Comparison of ENCODE assay signal across 9 cellular contexts in the genomic region with DNA sequence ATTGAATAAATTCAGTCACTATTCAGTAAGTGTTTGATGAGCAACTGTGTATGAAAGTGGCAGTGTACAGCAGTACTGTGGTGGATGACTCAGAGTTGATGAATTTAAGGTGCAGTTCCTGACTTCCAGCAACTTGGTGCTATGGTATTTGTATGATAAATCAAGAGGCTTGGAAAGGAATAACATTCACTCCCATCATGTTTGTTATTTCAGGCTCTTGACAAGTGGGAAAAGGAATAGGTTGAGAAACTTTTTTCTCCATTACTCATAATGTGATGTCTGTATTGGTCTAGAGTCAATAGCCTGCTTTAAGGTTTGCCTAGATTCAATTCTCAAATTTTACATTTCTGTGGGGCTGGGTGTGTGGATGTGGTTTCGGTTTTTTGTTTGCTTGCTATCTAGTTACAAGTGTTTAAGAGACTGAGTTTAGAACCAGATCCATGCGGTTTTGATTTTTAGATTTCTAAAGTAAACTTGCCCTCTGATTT. TPM values are rescaled to one million over a fixed set of nuclear protein-coding genes. Genes with fewer than 3 reads are reported as not detected.
DNase-seq lines count a peak whose midpoint lies in the region; ATAC-seq and TF ChIP-seq lines count a peak whose summit lies in the region.
"Had no signal": no experiment of that assay in that cellular context is flagged by ENCODE, and none has a peak within 500 bp of the region (broad histone marks: within the 10 kb centered on the region; RNA-seq: fewer than 3 reads in every experiment).

No MANE protein-coding gene starts in this region.

- WGBS in ovary, 3 donors = 78 to 86% (median 81%) methylated on average over 2 of the region's 2 CpGs

- no peaks in the 10 kb centered on the region for H3K27me3 ChIP-seq in HCT116 (ENCODE audit: insufficient read depth, low read length)
- no peaks in the 10 kb centered on the region for H3K27me3 ChIP-seq in HAP-1 (ENCODE audit: low read depth)
- no peaks in the 10 kb centered on the region for H3K27me3 ChIP-seq in ovary
- H3K27me3 ChIP-seq: cardiac muscle cell had no signal

- H3K4me3 ChIP-seq in HCT116 (replicated peaks in 1 of 2; ENCODE audit: low read depth in 1 of 2, low read length in 2 of 2) = peak overlapping the region; percentile 10 to 36; a peak in 3 of 4 replicates
- H3K4me3 ChIP-seq in WI38 (ENCODE audit: low read depth, low read length) = peak overlapping the region; percentile 5; the same call in 1 of the 2 replicates
- no peak overlapping the region for H3K4me3 ChIP-seq in HAP-1
- H3K4me3 ChIP-seq in ovary = no peak overlapping the region
- H3K4me3 ChIP-seq: cardiac muscle cell had no signal

- no peak overlapping the region for H2AFZ ChIP-seq in HCT116 (ENCODE audit: low read depth, low read length, poor library complexity, severe bottlenecking)

- TF ChIP-seq POLR2A in HCT116 (IDR thresholded peaks at IDR 0.05; ENCODE audit: borderline replicate concordance, extremely low read depth, insufficient read depth, insufficient read length) (no peak), ovary (IDR thresholded peaks at IDR 0.05) (no peak)

- TF ChIP-seq RAD21 in HCT116 (IDR thresholded peaks at IDR 0.05; ENCODE audit: low read depth) = no peak

- peak overlapping the region; percentile 29 for H3K9ac ChIP-seq in HCT116 (ENCODE audit: low read length)

- TSS peak; percentile 48 for BruUV-seq in HCT116 (replicated peaks; lab: Mats Ljungman, UMichigan)

- ATAC-seq in HCT116 (peak; percentile 98), left colon (peak; percentile 57)

- peak overlapping the region; percentile 67 for H3K4me2 ChIP-seq in HCT116 (ENCODE audit: low read length)

- no peaks in the 10 kb centered on the region for H4K20me1 ChIP-seq in HCT116 (ENCODE audit: insufficient read depth)

- H3K9me3 ChIP-seq in HCT116 (ENCODE audit: control insufficient read depth in 1 of 2, insufficient read depth in 1 of 2, low read depth in 1 of 2, low read length in 2 of 2) (no peaks in the 10 kb centered on the region), HAP-1 (no peaks in the 10 kb centered on the region), ovary (no peaks in the 10 kb centered on the region)

- CTCF ChIA-PET in HCT116 (lab: Charles Lee) = no interaction called here

- in situ Hi-C loops in ACHN (cut with HindIII; ENCODE audit: low pct_ligation_motif_present, low pct_unique_long_range_greater_than_20kb, low sequenced_read_pairs) = no loop called here
- in situ Hi-C loops in HAP-1 (cut with MboI; ENCODE audit: low sequenced_read_pairs) = no loop called here

- H3K4me1 ChIP-seq in HCT116 (ENCODE audit: control insufficient read depth in 1 of 2, insufficient read depth in 2 of 2, low read length in 2 of 2) (peaks cover 18 to 34% of the 10 kb centered on the region in 2 experiments), HAP-1 (no peaks in the 10 kb centered on the region; the same call in 1 of the 2 replicates), ovary (ENCODE audit: insufficient read depth) (no peaks in the 10 kb centered on the region)

- H3K79me2 ChIP-seq in HCT116 (ENCODE audit: insufficient read depth, low read length) = peaks cover 13% of the 10 kb centered on the region; the same call in 1 of the 2 replicates

- no peaks in the 10 kb centered on the region for H3K9me2 ChIP-seq in HCT116 (ENCODE audit: insufficient read depth)

- intact Hi-C loops in HCT116 (cut with micrococcal nuclease) = loop anchor here (2.0 kb wide), 1 partner anchor 71 kb away; a partner anchor contains a TSS
- intact Hi-C loops in left colon (cut with DNase I, micrococcal nuclease) = no loop called here
- intact Hi-C loops in ovary (cut with DNase I) = no loop called here

- no peak for TF ChIP-seq CTCF in HCT116 (IDR thresholded peaks at IDR 0.05 in 2 of 3, conservative IDR thresholded peaks at IDR 0.05 in 1 of 3; ENCODE audit: borderline replicate concordance in 1 of 3, insufficient read depth in 1 of 3, low read depth in 2 of 3, low read length in 2 of 3)
- TF ChIP-seq CTCF in WI38 (IDR thresholded peaks at IDR 0.05; ENCODE audit: low read depth, low read length) = no peak
- TF ChIP-seq CTCF in ovary (IDR thresholded peaks at IDR 0.05) = no peak

- POLR2A ChIA-PET in HCT116 (lab: Charles Lee) = no interaction called here

- H3K36me3 ChIP-seq in HCT116 (ENCODE audit: control insufficient read depth in 1 of 2, insufficient read depth in 2 of 2, low read length in 2 of 2) = no peaks in the 10 kb centered on the region; a peak in 1 of 4 replicates
- no peaks in the 10 kb centered on the region for H3K36me3 ChIP-seq in HAP-1 (replicated peaks)
- no peaks in the 10 kb centered on the region for H3K36me3 ChIP-seq in ovary
- H3K36me3 ChIP-seq: cardiac muscle cell had no signal

- H3K27ac ChIP-seq in HCT116 (ENCODE audit: low read depth, low read length) (peak overlapping the region; percentile 64), ovary (no peak overlapping the region)
- H3K27ac ChIP-seq: cardiac muscle cell had no signal

- DNase-seq in ACHN (peak; percentile 93), HCT116 (ENCODE audit: low read depth, low spot score) (peak; percentile 92), left colon (no peak), DMS79 (lab: John Stamatoyannopoulos, UW) (no peak), HAP-1 (ENCODE audit: low spot score in 2 of 2) (no peak), NCI-H1436 (lab: John Stamatoyannopoulos, UW) (no peak), ovary (no peak)

- RAD21 ChIA-PET in HCT116 (lab: Charles Lee; ENCODE audit: low non-redundant PET in 1 of 2, low total read pairs in 2 of 2, uncharacterized antibody in 2 of 2, unreplicated experiment in 2 of 2) = no interaction called here

- no peak for TF ChIP-seq EP300 in ovary (IDR thresholded peaks at IDR 0.05)

TF ChIP-seq in HCT116, 20 proteins besides CTCF, POLR2A, EP300 and RAD21 (continues in another document):
- TF ChIP-seq ZFX (IDR thresholded peaks at IDR 0.05) (no peak), EZH2phosphoT487 (IDR thresholded peaks at IDR 0.05; ENCODE audit: borderline replicate concordance) (no peak), CBX3 (IDR thresholded peaks at IDR 0.05; ENCODE audit: low read depth) (peak; percentile 96), SP1 (IDR thresholded peaks at IDR 0.05; ENCODE audit: low read depth) (peak; percentile 86), CEBPB (IDR thresholded peaks at IDR 0.05; ENCODE audit: low read depth) (peak; percentile 79), ZNF274 (IDR thresholded peaks at IDR 0.05; ENCODE audit: low read depth, low read length) (no peak), ELF1 (IDR thresholded peaks at IDR 0.05; ENCODE audit: borderline replicate concordance, low read depth) (peak; percentile 22; the same call in 1 of the 2 replicates), EGR1 (IDR thresholded peaks at IDR 0.05; ENCODE audit: low read depth) (0 out of 2 replicates have a peak, but pooled peaks have one; percentile 25), SRF (IDR thresholded peaks at IDR 0.05; ENCODE audit: low read depth) (peak; percentile 68)
- TF ChIP-seq, protein P1, sequence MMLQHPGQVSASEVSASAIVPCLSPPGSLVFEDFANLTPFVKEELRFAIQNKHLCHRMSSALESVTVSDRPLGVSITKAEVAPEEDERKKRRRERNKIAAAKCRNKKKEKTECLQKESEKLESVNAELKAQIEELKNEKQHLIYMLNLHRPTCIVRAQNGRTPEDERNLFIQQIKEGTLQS (IDR thresholded peaks at IDR 0.05) = no peak
- TF ChIP-seq, protein P2, sequence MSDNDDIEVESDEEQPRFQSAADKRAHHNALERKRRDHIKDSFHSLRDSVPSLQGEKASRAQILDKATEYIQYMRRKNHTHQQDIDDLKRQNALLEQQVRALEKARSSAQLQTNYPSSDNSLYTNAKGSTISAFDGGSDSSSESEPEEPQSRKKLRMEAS (IDR thresholded peaks at IDR 0.05) = no peak; the same call in 1 of the 2 replicates
- TF ChIP-seq, protein P3, sequence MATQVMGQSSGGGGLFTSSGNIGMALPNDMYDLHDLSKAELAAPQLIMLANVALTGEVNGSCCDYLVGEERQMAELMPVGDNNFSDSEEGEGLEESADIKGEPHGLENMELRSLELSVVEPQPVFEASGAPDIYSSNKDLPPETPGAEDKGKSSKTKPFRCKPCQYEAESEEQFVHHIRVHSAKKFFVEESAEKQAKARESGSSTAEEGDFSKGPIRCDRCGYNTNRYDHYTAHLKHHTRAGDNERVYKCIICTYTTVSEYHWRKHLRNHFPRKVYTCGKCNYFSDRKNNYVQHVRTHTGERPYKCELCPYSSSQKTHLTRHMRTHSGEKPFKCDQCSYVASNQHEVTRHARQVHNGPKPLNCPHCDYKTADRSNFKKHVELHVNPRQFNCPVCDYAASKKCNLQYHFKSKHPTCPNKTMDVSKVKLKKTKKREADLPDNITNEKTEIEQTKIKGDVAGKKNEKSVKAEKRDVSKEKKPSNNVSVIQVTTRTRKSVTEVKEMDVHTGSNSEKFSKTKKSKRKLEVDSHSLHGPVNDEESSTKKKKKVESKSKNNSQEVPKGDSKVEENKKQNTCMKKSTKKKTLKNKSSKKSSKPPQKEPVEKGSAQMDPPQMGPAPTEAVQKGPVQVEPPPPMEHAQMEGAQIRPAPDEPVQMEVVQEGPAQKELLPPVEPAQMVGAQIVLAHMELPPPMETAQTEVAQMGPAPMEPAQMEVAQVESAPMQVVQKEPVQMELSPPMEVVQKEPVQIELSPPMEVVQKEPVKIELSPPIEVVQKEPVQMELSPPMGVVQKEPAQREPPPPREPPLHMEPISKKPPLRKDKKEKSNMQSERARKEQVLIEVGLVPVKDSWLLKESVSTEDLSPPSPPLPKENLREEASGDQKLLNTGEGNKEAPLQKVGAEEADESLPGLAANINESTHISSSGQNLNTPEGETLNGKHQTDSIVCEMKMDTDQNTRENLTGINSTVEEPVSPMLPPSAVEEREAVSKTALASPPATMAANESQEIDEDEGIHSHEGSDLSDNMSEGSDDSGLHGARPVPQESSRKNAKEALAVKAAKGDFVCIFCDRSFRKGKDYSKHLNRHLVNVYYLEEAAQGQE (IDR thresholded peaks at IDR 0.05; ENCODE audit: low read depth) = no peak

RNA-seq across cellular contexts. Expression of a gene that starts 35.1 kb away (rescaled TPM):
- total RNA-seq in HCT116 (2021; ENCODE audit: unreplicated experiment) (4.0 TPM), left colon (1 to 10 TPM; 2.8 to 4.0 TPM), ovary (10 to 100 TPM in 6 of 7 donors, 1 to 10 TPM in 1; 7.2 to 15.6 (median 11.9) TPM)
- 1.3 and 1.8 TPM in 2 replicates for polyA plus RNA-seq in HCT116 (2012)
- polyA plus RNA-seq in ovary = 10 to 100 TPM in 1 of 2 donors, 1 to 10 TPM in 1; 7.3 to 19.7 TPM

Comparison
In these comparisons a context has a peak if more than half of its experiments do, and no peak if none do; other contexts are left out.
1. DNase-seq: peak in ACHN (single experiment) and HCT116 (single experiment); none in left colon (0 of 2), DMS79 (single experiment), HAP-1 (0 of 2), NCI-H1436 (single experiment) and ovary (0 of 5).
2. H3K4me3 ChIP-seq: peak in HCT116 (2 of 2) and WI38 (single experiment); none in HAP-1 (single experiment) and ovary (single experiment).